ENCODE assay signal across 22 cellular contexts in the genomic region with DNA sequence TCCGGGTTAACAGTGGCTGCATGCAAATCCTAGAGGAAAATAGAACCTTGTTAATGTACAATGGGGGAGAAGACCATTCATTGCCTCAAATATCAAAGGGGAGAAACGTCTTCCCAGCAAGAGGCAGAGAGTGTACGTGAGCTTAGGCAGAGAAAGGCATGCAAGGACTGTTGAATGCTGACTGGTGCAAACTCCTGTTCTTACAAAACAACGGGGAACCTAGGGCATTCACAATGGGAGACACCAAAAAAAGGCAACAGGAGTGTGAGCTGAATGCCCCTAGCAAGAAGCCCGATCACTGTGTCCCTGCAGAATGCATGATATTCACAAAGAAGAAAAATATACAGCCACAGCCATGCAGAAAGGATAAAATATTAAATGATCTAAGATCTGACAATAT.
DNase-seq lines count a peak whose midpoint lies in the region; ATAC-seq, FAIRE-seq and TF ChIP-seq lines count a peak whose summit lies in the region.
"Had no signal": no experiment of that assay in that cellular context is flagged by ENCODE, and none has a peak within 500 bp of the region (broad histone marks: within the 10 kb centered on the region; RNA-seq: fewer than 3 reads in every experiment).

No MANE protein-coding gene starts in this region.

- H3K4me3 ChIP-seq in HUES48 (ENCODE audit: low read depth, low read length): no peak overlapping the region
- no peak overlapping the region for H3K4me3 ChIP-seq in coronary artery
- H3K4me3 ChIP-seq in iPS-20b (ENCODE audit: low read length): peak overlapping the region; percentile 24; the same call in 1 of the 2 replicates
- H3K4me3 ChIP-seq: A549, GM23248, Peyer's patch had no signal

- H3K27me3 ChIP-seq in HUES48 (ENCODE audit: control insufficient read depth, insufficient read depth, low read length) (no peaks in the 10 kb centered on the region), iPS-20b (ENCODE audit: insufficient read depth, low read length) (no peaks in the 10 kb centered on the region)
- H3K27me3 ChIP-seq: Peyer's patch had no signal

- FAIRE-seq in HTR-8/SVneo (lab: Jason Lieb, UNC): no peak
- FAIRE-seq: A549 had no signal

- H3K27ac ChIP-seq in HUES48 (ENCODE audit: low read depth, low read length) (peak overlapping the region; percentile 39), coronary artery (no peak overlapping the region), iPS-20b (ENCODE audit: low read length) (peak overlapping the region; percentile 13), substantia nigra (ENCODE audit: low read depth, low read length, poor library complexity, severe bottlenecking) (peak overlapping the region; percentile 86)
- H3K27ac ChIP-seq: A549, GM23248, HL-60, KMS-11, Peyer's patch had no signal

- no peaks in the 10 kb centered on the region for H3K9me3 ChIP-seq in HUES48 (ENCODE audit: control insufficient read depth, insufficient read depth, low read length)
- no peaks in the 10 kb centered on the region for H3K9me3 ChIP-seq in iPS-20b (ENCODE audit: insufficient read depth, low read depth, low read length)
- H3K9me3 ChIP-seq: A549, Peyer's patch had no signal

- H3K36me3 ChIP-seq in HUES48 (ENCODE audit: control insufficient read depth, insufficient read depth, low read length) (no peaks in the 10 kb centered on the region), iPS-20b (ENCODE audit: insufficient read depth, low read depth, low read length) (no peaks in the 10 kb centered on the region)
- H3K36me3 ChIP-seq: Peyer's patch had no signal

- TF ChIP-seq CTCF in coronary artery (IDR thresholded peaks at IDR 0.05): no peak

- H3K4me1 ChIP-seq in HUES48 (ENCODE audit: control insufficient read depth, insufficient read depth, low read length) (peaks cover 37% of the 10 kb centered on the region), iPS-20b (ENCODE audit: insufficient read depth, low read length) (peaks cover 31% of the 10 kb centered on the region)
- H3K4me1 ChIP-seq: A549, Peyer's patch had no signal

- H3K9ac ChIP-seq in HUES48 (ENCODE audit: low read depth, low read length) (no peak overlapping the region), iPS-20b (ENCODE audit: low read depth, low read length) (0 out of 2 replicates have a peak overlapping the region, but pooled peaks have one; percentile 23)
- H3K9ac ChIP-seq: GM23248, KMS-11 had no signal

- no peak for ATAC-seq in HG03159 (IDR thresholded peaks at IDR 0.05; ENCODE audit: unreplicated experiment)
- ATAC-seq: A549, SK-N-SH treated with all-trans-retinoic acid at 6 μM for 48 hours had no signal

- DNase-seq in coronary artery (ENCODE audit: low spot score) (peak; percentile 47), substantia nigra (lab: John Stamatoyannopoulos, UW) (no peak), HTR-8/SVneo (ENCODE audit: insufficient read length, low spot score) (no peak), NCI-H2171 treated with DMSO at 0.1 percent for 48 hours (lab: John Stamatoyannopoulos, UW) (no peak)
- no peak for DNase-seq in stimulated activated naive CD4-positive, alpha-beta T cell (lab: John Stamatoyannopoulos, UW)
- DNase-seq: GF-D8, GM23248, IMR-90, NCI-H1105, NCI-H146, NCI-H2029 treated with DMSO at 0.1 percent for 48 hours, NCI-H345, NCI-H524, NCI-H774, Peyer's patch had no signal

Comparison
In these comparisons a context has a peak if more than half of its experiments do, and no peak if none do; other contexts are left out.
1. H3K27ac ChIP-seq: peak in HUES48 (single experiment), iPS-20b (single experiment) and substantia nigra (single experiment); none in coronary artery (0 of 2).